8 cellular contexts compared by ENCODE assay signal in the genomic region with DNA sequence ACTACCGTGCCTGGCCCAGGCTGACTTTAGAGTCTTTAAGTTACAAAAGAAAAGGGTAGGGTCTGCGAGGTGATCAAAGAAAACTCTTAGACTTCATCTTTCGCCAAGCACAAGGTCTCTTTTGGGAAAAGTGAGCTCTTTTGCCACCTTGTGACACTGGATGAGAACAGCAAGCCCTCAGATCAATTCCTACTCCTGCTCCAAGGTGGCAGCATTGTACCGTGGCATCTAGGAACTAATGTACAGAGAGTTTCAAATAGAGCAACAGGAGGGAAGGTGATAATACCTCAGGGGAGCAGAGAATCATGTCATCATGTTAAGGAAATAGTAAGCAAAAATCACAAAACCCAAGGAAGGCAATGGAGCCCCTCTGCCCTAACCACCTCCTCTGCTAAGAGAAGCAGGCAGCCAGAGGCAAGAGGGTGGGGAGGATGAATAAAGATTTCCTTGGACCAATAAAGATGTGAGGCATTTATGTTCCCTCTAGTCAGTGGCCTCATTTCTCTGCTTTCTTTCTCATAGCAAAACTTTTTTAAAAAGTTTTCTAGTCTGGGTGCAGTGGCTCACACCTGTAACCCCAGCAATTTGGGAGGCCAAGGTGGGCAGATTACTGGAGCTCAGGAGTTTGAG. TPM values are rescaled to one million over a fixed set of nuclear protein-coding genes. Genes with fewer than 3 reads are reported as not detected.
A peak's percentile ranks its signal among the peaks of the same experiment; 100 is the strongest.
DNase-seq lines count a peak whose midpoint lies in the region; ATAC-seq and TF ChIP-seq lines count a peak whose summit lies in the region.

No MANE protein-coding gene starts in this region.

- H3K27ac ChIP-seq in body of pancreas, result no peak overlapping the region

- DNase-seq in DMS 273 treated with DMSO at 0.1 percent for 48 hours (lab: John Stamatoyannopoulos, UW), result peak; percentile 31
- peak; percentile 24 for DNase-seq in NCI-H2196 treated with DMSO at 0.1 percent for 48 hours (lab: John Stamatoyannopoulos, UW; ENCODE audit: unreplicated experiment)
- DNase-seq in UCSD-AML1 (lab: John Stamatoyannopoulos, UW; ENCODE audit: unreplicated experiment), result peak; percentile 62
- peak; percentile 69 to 80 (median 76) for DNase-seq in body of pancreas
- DNase-seq in iPS-NIHi7 (ENCODE audit: extremely low spot score), result peak; percentile 84
- DNase-seq in stimulated activated CD4-positive, alpha-beta T cell treated with anti-CD3 and anti-CD28 coated beads, Interleukin-15, amount 100 ng/mL, for 1 hour (ENCODE audit: low read depth in 1 of 2, low spot score in 1 of 2), result peak; percentile 19 to 22

- ATAC-seq in HG02571 (IDR thresholded peaks at IDR 0.05; ENCODE audit: unreplicated experiment), result peak; percentile 65
- peak; percentile 95 for ATAC-seq in body of pancreas
- no peak for ATAC-seq in HG02642 (IDR thresholded peaks at IDR 0.05; ENCODE audit: poor library complexity, unreplicated experiment)

- H3K9me3 ChIP-seq in body of pancreas, result no peaks in the 10 kb centered on the region

- intact Hi-C loops in body of pancreas (cut with DNase I), result no loop called here

- TF ChIP-seq CTCF in body of pancreas (IDR thresholded peaks at IDR 0.05), result peak; percentile 89 to 100 (median 99)

- H3K27me3 ChIP-seq in body of pancreas, result no peaks in the 10 kb centered on the region

- TF ChIP-seq POLR2A in body of pancreas (IDR thresholded peaks at IDR 0.05), result no peak

- WGBS in body of pancreas, 2 donors, result 0 to 5% methylated on average over 4 of the region's 4 CpGs

- no peak overlapping the region for H3K4me3 ChIP-seq in body of pancreas

- H3K36me3 ChIP-seq in body of pancreas (replicated peaks in 1 of 2; ENCODE audit: insufficient read depth in 1 of 2, low read depth in 2 of 2), result no peaks in the 10 kb centered on the region

- H3K4me1 ChIP-seq in body of pancreas, result no peaks in the 10 kb centered on the region

RNA-seq across cellular contexts. Expression of gene C17orf78, which starts 2.1 kb away (rescaled TPM):
- not detected for total RNA-seq in body of pancreas

RNA-seq across cellular contexts. Expression of gene ACACA, which starts 33.0 kb away (rescaled TPM):
- 10 to 100 TPM in 1 of 2 donors, 1 to 10 TPM in 1; 9.1 to 49.1 TPM for total RNA-seq in body of pancreas

RNA-seq across cellular contexts. Expression of gene TADA2A, which starts 33.0 kb away (rescaled TPM):
- total RNA-seq in body of pancreas, result 10 to 100 TPM in 1 of 2 donors, 1 to 10 TPM in 1; 9.9 to 13.5 TPM

Comparison
In these comparisons a context has a peak if more than half of its experiments do, and no peak if none do; other contexts are left out.
1. DNase-seq: peak in every context shown above with its lines; median percentile 84 in iPS-NIHi7; 76 in body of pancreas; 62 in UCSD-AML1; 31 in DMS 273 treated with DMSO at 0.1 percent for 48 hours; 24 in NCI-H2196 treated with DMSO at 0.1 percent for 48 hours; 20 in stimulated activated CD4-positive, alpha-beta T cell treated with anti-CD3 and anti-CD28 coated beads, Interleukin-15, amount 100 ng/mL, for 1 hour.